ENCODE assay signal across 1 cellular context in the genomic region with DNA sequence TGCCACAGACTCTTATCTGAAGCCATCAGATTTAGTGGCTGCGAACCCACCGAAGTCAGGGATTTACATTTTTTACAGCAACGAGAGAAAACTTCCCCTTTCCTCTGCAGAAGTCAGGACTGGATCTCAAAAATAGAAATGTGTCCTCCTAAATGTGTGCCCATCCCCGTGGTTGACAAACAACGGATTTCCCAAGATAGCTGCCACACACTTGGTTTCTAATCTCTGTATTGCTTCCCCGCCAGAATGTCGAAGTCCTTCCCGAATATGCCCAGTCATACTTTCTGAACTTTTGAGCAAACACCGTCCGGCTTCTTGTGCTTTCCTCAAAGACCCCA.
TF ChIP-seq lines count a peak whose summit lies in the region.

No MANE protein-coding gene starts in this region.

TF ChIP-seq in IMR-90, 13 proteins besides CTCF, POLR2A, EP300 and RAD21:
- TF ChIP-seq SMC3 (IDR thresholded peaks at IDR 0.05; ENCODE audit: low read depth, low read length) (no peak), BHLHE40 (IDR thresholded peaks at IDR 0.05; ENCODE audit: low read depth, low read length) (no peak), NFE2L2 (IDR thresholded peaks at IDR 0.05; ENCODE audit: low read depth, low read length) (no peak), FOS (IDR thresholded peaks at IDR 0.05; ENCODE audit: low read depth, low read length) (no peak), RFX5 (IDR thresholded peaks at IDR 0.05; ENCODE audit: low read depth, low read length) (no peak), CEBPB (IDR thresholded peaks at IDR 0.05; ENCODE audit: low read depth, low read length) (no peak)
- TF ChIP-seq, protein P1, sequence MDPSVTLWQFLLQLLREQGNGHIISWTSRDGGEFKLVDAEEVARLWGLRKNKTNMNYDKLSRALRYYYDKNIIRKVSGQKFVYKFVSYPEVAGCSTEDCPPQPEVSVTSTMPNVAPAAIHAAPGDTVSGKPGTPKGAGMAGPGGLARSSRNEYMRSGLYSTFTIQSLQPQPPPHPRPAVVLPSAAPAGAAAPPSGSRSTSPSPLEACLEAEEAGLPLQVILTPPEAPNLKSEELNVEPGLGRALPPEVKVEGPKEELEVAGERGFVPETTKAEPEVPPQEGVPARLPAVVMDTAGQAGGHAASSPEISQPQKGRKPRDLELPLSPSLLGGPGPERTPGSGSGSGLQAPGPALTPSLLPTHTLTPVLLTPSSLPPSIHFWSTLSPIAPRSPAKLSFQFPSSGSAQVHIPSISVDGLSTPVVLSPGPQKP (IDR thresholded peaks at IDR 0.05; ENCODE audit: borderline replicate concordance, low read depth, low read length), result no peak
